24 cellular contexts compared by ENCODE assay signal in genomic region chr5:143842920-143843319, GRCh38. TPM values are rescaled to one million over a fixed set of nuclear protein-coding genes. Genes with fewer than 3 reads are reported as not detected.
"Had no signal": no experiment of that assay in that cellular context is flagged by ENCODE, and none has a peak within 500 bp of the region (broad histone marks: within the 10 kb centered on the region; RNA-seq: fewer than 3 reads in every experiment).

No MANE protein-coding gene starts in this region.

- H3K4me3 ChIP-seq: left ventricle myocardium inferior, tibial nerve had no signal

- H3K36me3 ChIP-seq: left ventricle myocardium inferior, tibial nerve had no signal

- H3K27me3 ChIP-seq: tibial nerve had no signal

- H3K27ac ChIP-seq: left ventricle myocardium inferior, tibial nerve had no signal

- H3K4me1 Mint-ChIP-seq: activated B cell treated with CpG ODN at 0.5 μM for 24 hours; activated CD4-positive, alpha-beta memory T cell treated with anti-CD3 and anti-CD28 coated beads, Interleukin-2, amount 10 ng/mL, durations not matched to agents 7 days and 5 days had no signal

- H3K4me3 Mint-ChIP-seq: activated B cell treated with CpG ODN at 0.5 μM for 24 hours; activated CD4-positive, alpha-beta memory T cell treated with anti-CD3 and anti-CD28 coated beads, Interleukin-2, amount 10 ng/mL, durations not matched to agents 7 days and 5 days; activated naive CD8-positive, alpha-beta T cell treated with anti-CD3 and anti-CD28 coated beads, Interleukin-2, amount 10 ng/mL, durations not matched to agents 7 days and 5 days; T-helper 2 cell treated with Interferon-gamma antibody and Interleukin-4, amounts not matched to agents 5 μg/mL and 100 μg/mL, for 36 hours had no signal

- H3K27ac Mint-ChIP-seq: activated B cell treated with CpG ODN at 0.5 μM for 24 hours; activated CD4-positive, alpha-beta memory T cell treated with anti-CD3 and anti-CD28 coated beads, Interleukin-2, amount 10 ng/mL, durations not matched to agents 7 days and 5 days; activated naive CD8-positive, alpha-beta T cell treated with anti-CD3 and anti-CD28 coated beads, Interleukin-2, amount 10 ng/mL, durations not matched to agents 7 days and 5 days; activated T-helper 2 cell treated with anti-CD3 and anti-CD28 coated beads, Interferon-gamma antibody, Interleukin-2, Interleukin-4, amounts not matched to agents 10 μg/mL and 5 μg/mL and 100 μg/mL, durations not matched to agents 14 hours and 24 hours and 36 hours; T-helper 2 cell treated with Interferon-gamma antibody and Interleukin-4, amounts not matched to agents 5 μg/mL and 100 μg/mL, for 36 hours had no signal

- H3K4me1 ChIP-seq: left ventricle myocardium inferior had no signal

- H3K9me3 ChIP-seq: left ventricle myocardium inferior, tibial nerve had no signal

- DNase-seq: activated B cell treated with CpG ODN at 0.5 μM for 24 hours; activated CD4-positive, alpha-beta memory T cell treated with anti-CD3 and anti-CD28 coated beads, Interleukin-2, amount 10 ng/mL, durations not matched to agents 7 days and 5 days; activated CD4-positive, alpha-beta T cell treated with anti-CD3 and anti-CD28 coated beads for 48 hours; activated naive CD4-positive, alpha-beta T cell treated with Interleukin-2 at 50 U/mL for 16 hours; activated naive CD8-positive, alpha-beta T cell treated with anti-CD3 and anti-CD28 coated beads, Interleukin-2, amount 10 ng/mL, durations not matched to agents 7 days and 5 days; activated T-cell treated with anti-CD3 and anti-CD28 coated beads, Interleukin-2, amount 50 U/mL, for 1 hour; amygdala; caudate nucleus; head of caudate nucleus; kidney; left ventricle myocardium inferior; occipital lobe; posterior cingulate gyrus; retina; stimulated activated CD4-positive, alpha-beta T cell treated with anti-CD3 and anti-CD28 coated beads, Interleukin-2, amount 100 ng/mL, for 24 hours; stimulated activated naive CD8-positive, alpha-beta T cell treated with anti-CD3 and anti-CD28 coated beads, Interleukin-15, Interleukin-2, amounts not matched to agents 100 U/mL and 50 U/mL, for 24 hours; substantia nigra had no signal

- H3K9me3 Mint-ChIP-seq: activated B cell treated with CpG ODN at 0.5 μM for 24 hours; activated CD4-positive, alpha-beta memory T cell treated with anti-CD3 and anti-CD28 coated beads, Interleukin-2, amount 10 ng/mL, durations not matched to agents 7 days and 5 days; activated naive CD8-positive, alpha-beta T cell treated with anti-CD3 and anti-CD28 coated beads, Interleukin-2, amount 10 ng/mL, durations not matched to agents 7 days and 5 days; activated T-helper 2 cell treated with anti-CD3 and anti-CD28 coated beads, Interferon-gamma antibody, Interleukin-2, Interleukin-4, amounts not matched to agents 10 μg/mL and 5 μg/mL and 100 μg/mL, durations not matched to agents 14 hours and 24 hours and 36 hours; T-helper 2 cell treated with Interferon-gamma antibody and Interleukin-4, amounts not matched to agents 5 μg/mL and 100 μg/mL, for 36 hours had no signal

RNA-seq across cellular contexts. Expression of gene HMHB1, which starts 31.0 kb away (rescaled TPM):
- total RNA-seq: activated naive CD8-positive, alpha-beta T cell treated with anti-CD3 and anti-CD28 coated beads, Interleukin-2, amount 10 ng/mL, durations not matched to agents 7 days and 5 days; activated T-helper 2 cell treated with anti-CD3 and anti-CD28 coated beads, Interferon-gamma antibody, Interleukin-2, Interleukin-4, amounts not matched to agents 10 μg/mL and 5 μg/mL and 100 μg/mL, durations not matched to agents 14 hours and 24 hours and 36 hours; epithelial cell of proximal tubule; frontal cortex; kidney; left ventricle myocardium inferior; myocyte; occipital lobe; tibial nerve had no signal
- polyA plus RNA-seq: neural cell had no signal
